24 cellular contexts compared by ENCODE assay signal in the genomic region with DNA sequence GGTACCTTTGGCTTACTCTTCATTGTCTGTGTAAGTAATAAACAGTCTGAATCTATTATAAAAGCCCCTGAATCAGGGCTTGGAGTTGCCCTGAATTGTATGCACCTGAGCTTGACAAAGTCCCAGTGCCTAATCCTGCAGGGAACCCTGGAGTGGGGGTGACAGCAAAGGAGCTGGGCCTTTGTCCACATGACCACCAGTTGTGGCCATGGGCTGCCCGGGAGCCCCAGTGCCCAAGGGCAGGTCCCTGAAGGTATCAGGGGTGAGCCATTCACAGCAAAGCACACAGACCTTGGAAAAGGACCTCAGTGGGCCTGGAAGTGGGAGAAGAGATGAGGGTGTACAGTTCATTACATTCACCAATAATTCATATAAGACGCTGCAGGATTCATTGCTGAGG.
DNase-seq lines count a peak whose midpoint lies in the region; ATAC-seq and TF ChIP-seq lines count a peak whose summit lies in the region.
"Had no signal": no experiment of that assay in that cellular context is flagged by ENCODE, and none has a peak within 500 bp of the region (broad histone marks: within the 10 kb centered on the region; RNA-seq: fewer than 3 reads in every experiment).

No MANE protein-coding gene starts in this region.

- 74 to 83% methylated on average over 1 to 2 of the region's 2 CpGs for WGBS in body of pancreas, 2 donors
- no CpG with 5 or more reads among the region's 2 CpGs for WGBS in neuronal stem cell (ENCODE audit: extremely low coverage in 2 of 2, insufficient read length in 2 of 2, insufficient replicate concordance in 1 of 2), 2 donors

- no peak overlapping the region for H2BK15ac ChIP-seq in neuronal stem cell (ENCODE audit: low read length)

- H3K4me1 ChIP-seq in body of pancreas, result peaks cover 40% of the 10 kb centered on the region
- no peaks in the 10 kb centered on the region for H3K4me1 ChIP-seq in neuronal stem cell (ENCODE audit: control insufficient read depth in 2 of 2, insufficient read depth in 1 of 2, low read depth in 1 of 2, low read length in 2 of 2)
- H3K4me1 ChIP-seq: A549, BE2C had no signal

- H3K4me3 ChIP-seq in body of pancreas (no peak overlapping the region), neuronal stem cell (ENCODE audit: low read length in 2 of 2) (no peak overlapping the region)
- H3K4me3 ChIP-seq: A549; BLaER1 treated with 17β-estradiol and CSF1 and Interleukin-3, amounts not matched to agents 10 nM and 100 nM; GM12878; GM23248 had no signal

- no peaks in the 10 kb centered on the region for H3K79me1 ChIP-seq in neuronal stem cell (ENCODE audit: low read depth, low read length)

- peak overlapping the region; percentile 10 for H3K14ac ChIP-seq in neuronal stem cell (ENCODE audit: low read length)

- intact Hi-C loops in cardiac septum (cut with DNase I) (no loop called here), left cardiac atrium (cut with DNase I) (no loop called here), body of pancreas (cut with DNase I) (no loop called here), posterior vena cava (cut with DNase I) (loop anchor here in 1 of 2 donors (2.0 kb wide), 1 partner anchor 17 kb away; no protein-coding TSS in a partner anchor)

- H3K36me3 ChIP-seq in body of pancreas (replicated peaks in 1 of 2; ENCODE audit: insufficient read depth in 1 of 2, low read depth in 2 of 2) (no peaks in the 10 kb centered on the region), neuronal stem cell (replicated peaks in 1 of 2; ENCODE audit: control insufficient read depth in 2 of 2, insufficient read depth in 2 of 2, low read length in 2 of 2) (no peaks in the 10 kb centered on the region)
- H3K36me3 ChIP-seq: BE2C; BLaER1 treated with 17β-estradiol and CSF1 and Interleukin-3, amounts not matched to agents 10 nM and 100 nM had no signal

- peak overlapping the region; percentile 76 to 93 (median 86) for H3K27ac ChIP-seq in body of pancreas
- H3K27ac ChIP-seq in neuronal stem cell (replicated peaks; ENCODE audit: low read length), result no peak overlapping the region
- H3K27ac ChIP-seq: A549; BLaER1 treated with 17β-estradiol and CSF1 and Interleukin-3, amounts not matched to agents 10 nM and 100 nM; GM23248 had no signal

- no peak overlapping the region for H3K4me2 ChIP-seq in neuronal stem cell (ENCODE audit: insufficient read depth, low read length, poor library complexity, severe bottlenecking)
- H3K4me2 ChIP-seq: A549; BLaER1 treated with 17β-estradiol and CSF1 and Interleukin-3, amounts not matched to agents 10 nM and 100 nM had no signal

- ATAC-seq in left cardiac atrium (no peak), body of pancreas (no peak)
- ATAC-seq: A549, GM12878 had no signal

- H3K9ac ChIP-seq in neuronal stem cell (ENCODE audit: low read depth, low read length, poor library complexity), result no peak overlapping the region
- H3K9ac ChIP-seq: BLaER1 treated with 17β-estradiol and CSF1 and Interleukin-3, amounts not matched to agents 10 nM and 100 nM; GM23248 had no signal

- no peak overlapping the region for H4K91ac ChIP-seq in neuronal stem cell (ENCODE audit: low read depth, low read length, poor library complexity)

- H3K18ac ChIP-seq in neuronal stem cell (ENCODE audit: low read length), result no peak overlapping the region

- no peak overlapping the region for H4K8ac ChIP-seq in neuronal stem cell (ENCODE audit: low read depth, low read length)

- DNase-seq in cardiac septum (ENCODE audit: low spot score) (peak; percentile 61), left cardiac atrium (no peak), body of pancreas (no peak), neuronal stem cell (ENCODE audit: low spot score) (no peak), posterior vena cava (ENCODE audit: low spot score) (peak; percentile 62), NCI-H146 (lab: John Stamatoyannopoulos, UW) (no peak), foreskin melanocyte (no peak)
- DNase-seq in stimulated activated CD4-positive, alpha-beta T cell treated with anti-CD3 and anti-CD28 coated beads, Interleukin-15, amount 100 ng/mL, for 24 hours, result no peak
- DNase-seq: 8988T; ACHN; AML-193; BE2C; CD4-positive, alpha-beta T cell; CD8-positive, alpha-beta memory T cell; DMS 273 treated with DMSO at 0.1 percent for 48 hours; DMS79; EL; GDM1; GM23248; H7; HCEC 1CT had no signal

- no peak for TF ChIP-seq POLR2A in body of pancreas (IDR thresholded peaks at IDR 0.05)

- H2AK5ac ChIP-seq in neuronal stem cell (ENCODE audit: low read depth, low read length), result no peak overlapping the region

- H2BK120ac ChIP-seq in neuronal stem cell (ENCODE audit: low read depth, low read length), result no peak overlapping the region

- H3K27me3 ChIP-seq in body of pancreas (no peaks in the 10 kb centered on the region), neuronal stem cell (ENCODE audit: control insufficient read depth in 3 of 3, insufficient read depth in 3 of 3, low read depth in 1 of 3, low read length in 3 of 3) (peaks cover 0 to 3% (median 0%) of the 10 kb centered on the region in 3 experiments)
- H3K27me3 ChIP-seq: BE2C; BLaER1 treated with 17β-estradiol and CSF1 and Interleukin-3, amounts not matched to agents 10 nM and 100 nM had no signal

- H2BK12ac ChIP-seq in neuronal stem cell (ENCODE audit: low read length), result no peak overlapping the region

- no peaks in the 10 kb centered on the region for H3K9me3 ChIP-seq in body of pancreas
- no peaks in the 10 kb centered on the region for H3K9me3 ChIP-seq in neuronal stem cell (replicated peaks in 1 of 2; ENCODE audit: control insufficient read depth in 2 of 2, insufficient read depth in 1 of 2, low read depth in 1 of 2, low read length in 2 of 2)
- H3K9me3 ChIP-seq: A549, BE2C had no signal

- no peak overlapping the region for H3K4ac ChIP-seq in neuronal stem cell (ENCODE audit: low read length)

- H2BK5ac ChIP-seq in neuronal stem cell (ENCODE audit: low read length), result no peak overlapping the region

- TF ChIP-seq CTCF in body of pancreas (IDR thresholded peaks at IDR 0.05), result no peak

- no peak overlapping the region for H2AFZ ChIP-seq in neuronal stem cell (ENCODE audit: low read length)
- H2AFZ ChIP-seq: GM23248 had no signal

- H3K23ac ChIP-seq in neuronal stem cell (ENCODE audit: low read depth, low read length, poor library complexity), result no peak overlapping the region

Comparison
In these comparisons a context has a peak if more than half of its experiments do, and no peak if none do; other contexts are left out.
1. DNase-seq: peak in cardiac septum (single experiment) and posterior vena cava (single experiment); none in left cardiac atrium (single experiment), body of pancreas (0 of 4), neuronal stem cell (single experiment), NCI-H146 (single experiment), stimulated activated CD4-positive, alpha-beta T cell treated with anti-CD3 and anti-CD28 coated beads, Interleukin-15, amount 100 ng/mL, for 24 hours (single experiment) and foreskin melanocyte (single experiment).